ENCODE assay signal across 8 cellular contexts in genomic region chr5:160419458-160420330, GRCh38. TPM values are rescaled to one million over a fixed set of nuclear protein-coding genes. Genes with fewer than 3 reads are reported as not detected.
DNase-seq lines count a peak whose midpoint lies in the region; ATAC-seq and TF ChIP-seq lines count a peak whose summit lies in the region.

No MANE protein-coding gene starts in this region.

- peak overlapping the region; percentile 62 for H3K27ac ChIP-seq in iPS-20b (ENCODE audit: low read length)
- H3K27ac ChIP-seq in testis: peak overlapping the region; percentile 81 to 86

- CTCF ChIA-PET in activated CD4-positive, alpha-beta memory T cell treated with anti-CD3 and anti-CD28 coated beads for 36 hours (lab: Charles Lee): interaction anchor here (0.9 to 2.9 kb wide), 2 partner anchors 19 to 88 kb away, joined by 3 to 31 read pairs; no protein-coding TSS in a partner anchor

- H3K4me3 ChIP-seq in iPS-20b (ENCODE audit: low read length): peak overlapping the region; percentile 96
- peak overlapping the region; percentile 76 to 86 for H3K4me3 ChIP-seq in testis

- DNase-seq in DMS53 (lab: John Stamatoyannopoulos, UW) (peak; percentile 52), testis (no peak), ureter (ENCODE audit: low spot score) (no peak), sciatic nerve (ENCODE audit: low spot score) (no peak), NCI-H2196 treated with DMSO at 0.1 percent for 48 hours (lab: John Stamatoyannopoulos, UW; ENCODE audit: unreplicated experiment) (no peak)
- no peak for DNase-seq in activated CD4-positive, alpha-beta memory T cell treated with anti-CD3 and anti-CD28 coated beads for 36 hours

- intact Hi-C loops in activated CD4-positive, alpha-beta memory T cell treated with anti-CD3 and anti-CD28 coated beads for 36 hours (cut with micrococcal nuclease): loop anchor here (1.0 to 10.0 kb wide), 5 partner anchors 20 to 645 kb away; partner anchors contain the start of gene PWWP2A
- intact Hi-C loops in testis (cut with DNase I; ENCODE audit: low total_unique reads): no loop called here
- intact Hi-C loops in sciatic nerve (cut with DNase I): no loop called here

- H3K27me3 ChIP-seq in iPS-20b (ENCODE audit: insufficient read depth, low read length): no peaks in the 10 kb centered on the region
- no peaks in the 10 kb centered on the region for H3K27me3 ChIP-seq in testis

- no peaks in the 10 kb centered on the region for H3K9me3 ChIP-seq in iPS-20b (ENCODE audit: insufficient read depth, low read depth, low read length)
- no peaks in the 10 kb centered on the region for H3K9me3 ChIP-seq in testis

- peaks cover 29% of the 10 kb centered on the region for H3K36me3 Mint-ChIP-seq in activated CD4-positive, alpha-beta memory T cell treated with anti-CD3 and anti-CD28 coated beads for 36 hours

- H3K4me1 ChIP-seq in iPS-20b (ENCODE audit: insufficient read depth, low read length): peaks cover 26% of the 10 kb centered on the region
- peaks cover 7% of the 10 kb centered on the region for H3K4me1 ChIP-seq in testis

- peak overlapping the region; percentile 93 for H3K27ac Mint-ChIP-seq in activated CD4-positive, alpha-beta memory T cell treated with anti-CD3 and anti-CD28 coated beads for 36 hours

- H3K36me3 ChIP-seq in iPS-20b (ENCODE audit: insufficient read depth, low read depth, low read length) (peaks cover 27% of the 10 kb centered on the region), testis (ENCODE audit: low read depth, missing control alignments) (no peaks in the 10 kb centered on the region)

- H3K4me1 Mint-ChIP-seq in activated CD4-positive, alpha-beta memory T cell treated with anti-CD3 and anti-CD28 coated beads for 36 hours (ENCODE audit: low read depth): peaks cover 61% of the 10 kb centered on the region

- no peak for TF ChIP-seq CTCF in testis (IDR thresholded peaks at IDR 0.05)

- WGBS in testis, 2 donors: 26 to 36% methylated on average over 11 of the region's 11 CpGs

- no peak for TF ChIP-seq POLR2A in testis (IDR thresholded peaks at IDR 0.05)

- H3K9ac ChIP-seq in iPS-20b (ENCODE audit: low read depth, low read length): peak overlapping the region; percentile 93

- H3K9me3 Mint-ChIP-seq in activated CD4-positive, alpha-beta memory T cell treated with anti-CD3 and anti-CD28 coated beads for 36 hours: no peaks in the 10 kb centered on the region

- H3K4me3 Mint-ChIP-seq in activated CD4-positive, alpha-beta memory T cell treated with anti-CD3 and anti-CD28 coated beads for 36 hours: peak overlapping the region; percentile 98

- ATAC-seq in HG02623 (IDR thresholded peaks at IDR 0.05; ENCODE audit: unreplicated experiment): peak; percentile 31
- no peak for ATAC-seq in sciatic nerve

- POLR2A ChIA-PET in activated CD4-positive, alpha-beta memory T cell treated with anti-CD3 and anti-CD28 coated beads for 36 hours (lab: Charles Lee): interaction anchor here (0.6 to 2.2 kb wide), 7 partner anchors 19 to 1296 kb away, joined by 3 to 10 read pairs (median 4); partner anchors contain the start of gene PWWP2A

- no peaks in the 10 kb centered on the region for H3K27me3 Mint-ChIP-seq in activated CD4-positive, alpha-beta memory T cell treated with anti-CD3 and anti-CD28 coated beads for 36 hours

RNA-seq across cellular contexts. Expression of gene SLU7, which starts 0.8 kb away (rescaled TPM):
- total RNA-seq in activated CD4-positive, alpha-beta memory T cell treated with anti-CD3 and anti-CD28 coated beads for 36 hours: 10 to 100 TPM; 45.9 to 46.4 TPM
- total RNA-seq in testis (10 to 100 TPM; 92.4 to 100.0 TPM), ureter (34.2 TPM), sciatic nerve (60.7 TPM)
- polyA plus RNA-seq in testis (ENCODE audit: insufficient read depth, low read depth, low replicate concordance): 60.1 TPM

RNA-seq across cellular contexts. Expression of gene PTTG1, which starts 2.0 kb away (rescaled TPM):
- 100 to 1,000 TPM; 228 to 236 TPM for total RNA-seq in activated CD4-positive, alpha-beta memory T cell treated with anti-CD3 and anti-CD28 coated beads for 36 hours
- total RNA-seq in testis: 100 to 1,000 TPM; 153 to 209 TPM
- polyA plus RNA-seq in testis (ENCODE audit: insufficient read depth, low read depth, low replicate concordance): 429 TPM
- total RNA-seq in ureter: 2.6 TPM
- 3.0 TPM for total RNA-seq in sciatic nerve

RNA-seq across cellular contexts. Expression of gene FAM200C, which starts 19.8 kb away (rescaled TPM):
- 1 to 10 TPM; 1.1 to 1.4 TPM for total RNA-seq in activated CD4-positive, alpha-beta memory T cell treated with anti-CD3 and anti-CD28 coated beads for 36 hours
- total RNA-seq in testis: 10 to 100 TPM; 10.6 to 11.1 TPM
- 5.5 TPM for polyA plus RNA-seq in testis (ENCODE audit: insufficient read depth, low read depth, low replicate concordance)
- 5.3 TPM for total RNA-seq in ureter
- total RNA-seq in sciatic nerve: 10.8 TPM

RNA-seq across cellular contexts. Expression of gene C1QTNF2, which starts 49.3 kb away (rescaled TPM):
- total RNA-seq in activated CD4-positive, alpha-beta memory T cell treated with anti-CD3 and anti-CD28 coated beads for 36 hours: not detected
- 1 to 10 TPM; 6.4 to 8.2 TPM for total RNA-seq in testis
- polyA plus RNA-seq in testis (ENCODE audit: insufficient read depth, low read depth, low replicate concordance): 3.7 TPM
- 3.8 TPM for total RNA-seq in ureter
- total RNA-seq in sciatic nerve: 4.9 TPM

Comparison
In these comparisons a context has a peak if more than half of its experiments do, and no peak if none do; other contexts are left out.
1. RNA of gene PTTG1, which starts 2.0 kb away (total RNA-seq): 228 to 236 TPM in activated CD4-positive, alpha-beta memory T cell treated with anti-CD3 and anti-CD28 coated beads for 36 hours and 153 to 209 TPM in testis; 3.0 TPM in sciatic nerve (single experiment) and 2.6 TPM in ureter (single experiment); every median in the first group is over 10 times any median in the second.